Comparison of ENCODE assay signal across 1 cellular context in genomic region chr19:37905936-37906867, GRCh38.
A peak's percentile ranks its signal among the peaks of the same experiment; 100 is the strongest.
TF ChIP-seq lines count a peak whose summit lies in the region.

Gene WDR87 (minus strand): TSS chr19:37906594. CDS start chr19:37898239, 8,355 bp downstream.

TF ChIP-seq in HepG2, 621 proteins besides CTCF, POLR2A, EP300 and RAD21 (continued from another document and continues in another):
- TF ChIP-seq ZNF740 (CRISPR knock-in tag; IDR thresholded peaks at IDR 0.05) (no peak), ZNF24 (IDR thresholded peaks at IDR 0.05) (no peak), ZNF501 (CRISPR knock-in tag; IDR thresholded peaks at IDR 0.05) (no peak), STAT5B (CRISPR knock-in tag; IDR thresholded peaks at IDR 0.05) (no peak), ZFX (CRISPR knock-in tag; IDR thresholded peaks at IDR 0.05; ENCODE audit: low read depth) (peak; percentile 35), PAF1 (CRISPR knock-in tag; IDR thresholded peaks at IDR 0.05) (no peak), ZNF280D (CRISPR knock-in tag; IDR thresholded peaks at IDR 0.05) (peak; percentile 73; the same call in 1 of the 2 replicates), ZNF251 (CRISPR knock-in tag; IDR thresholded peaks at IDR 0.05) (0 out of 2 replicates have a peak, but pooled peaks have one; percentile 34), HOXA7 (CRISPR knock-in tag; IDR thresholded peaks at IDR 0.05) (no peak), ZBTB20 (CRISPR knock-in tag; IDR thresholded peaks at IDR 0.05; ENCODE audit: borderline replicate concordance, low read depth) (peak; percentile 12; the same call in 1 of the 2 replicates), MLX (CRISPR knock-in tag; IDR thresholded peaks at IDR 0.05) (0 out of 2 replicates have a peak, but pooled peaks have one; percentile 25), ZNF674 (CRISPR knock-in tag; IDR thresholded peaks at IDR 0.05; ENCODE audit: low read depth) (no peak), SALL2 (CRISPR knock-in tag; IDR thresholded peaks at IDR 0.05) (no peak), DMAP1 (CRISPR knock-in tag; IDR thresholded peaks at IDR 0.05) (peak; percentile 75; the same call in 1 of the 2 replicates), ZNF780A (CRISPR knock-in tag; IDR thresholded peaks at IDR 0.05) (no peak), NR2C2 (CRISPR knock-in tag; IDR thresholded peaks at IDR 0.05; ENCODE audit: borderline replicate concordance) (no peak), PRDM10 (CRISPR knock-in tag; IDR thresholded peaks at IDR 0.05; ENCODE audit: low read depth) (no peak), ZNF580 (CRISPR knock-in tag; IDR thresholded peaks at IDR 0.05; ENCODE audit: borderline replicate concordance, low read depth) (0 out of 2 replicates have a peak, but pooled peaks have one; percentile 34), ZSCAN31 (CRISPR knock-in tag; IDR thresholded peaks at IDR 0.05; ENCODE audit: low read depth) (peak; percentile 25; the same call in 1 of the 2 replicates), ZNF44 (CRISPR knock-in tag; IDR thresholded peaks at IDR 0.05) (no peak), ZMYM2 (CRISPR knock-in tag; IDR thresholded peaks at IDR 0.05) (0 out of 2 replicates have a peak, but pooled peaks have one; percentile 25), NFE2L1 (CRISPR knock-in tag; IDR thresholded peaks at IDR 0.05; ENCODE audit: borderline replicate concordance) (no peak), EEA1 (CRISPR knock-in tag; IDR thresholded peaks at IDR 0.05; ENCODE audit: borderline replicate concordance) (no peak), ZSCAN20 (CRISPR knock-in tag; IDR thresholded peaks at IDR 0.05; ENCODE audit: borderline replicate concordance) (peak; percentile 88; the same call in 1 of the 2 replicates), NFE2L2 (IDR thresholded peaks at IDR 0.05; ENCODE audit: low read length) (no peak), PHF8 (CRISPR knock-in tag; IDR thresholded peaks at IDR 0.05) (peak; percentile 57), ZBTB43 (CRISPR knock-in tag; conservative IDR thresholded peaks at IDR 0.05) (0 out of 2 replicates have a peak, but pooled peaks have one; percentile 20), KAT2B (IDR thresholded peaks at IDR 0.05; ENCODE audit: borderline replicate concordance, low read depth, low read length) (no peak), FOXO4 (CRISPR knock-in tag; conservative IDR thresholded peaks at IDR 0.05) (no peak), SPEN (CRISPR knock-in tag; IDR thresholded peaks at IDR 0.05; ENCODE audit: low read depth) (peak; percentile 59), NFIB (CRISPR knock-in tag; IDR thresholded peaks at IDR 0.05; ENCODE audit: borderline replicate concordance) (no peak), GATAD2A (CRISPR knock-in tag; IDR thresholded peaks at IDR 0.05) (no peak; the same call in 1 of the 2 replicates), PBX3 (CRISPR knock-in tag; IDR thresholded peaks at IDR 0.05; ENCODE audit: borderline replicate concordance) (no peak), SNRNP70 (IDR thresholded peaks at IDR 0.05; ENCODE audit: low read depth, low read length) (no peak), DZIP1 (CRISPR knock-in tag; IDR thresholded peaks at IDR 0.05) (no peak), ISX (CRISPR knock-in tag; conservative IDR thresholded peaks at IDR 0.05) (no peak), ZNF275 (CRISPR knock-in tag; IDR thresholded peaks at IDR 0.05; ENCODE audit: borderline replicate concordance) (no peak), ZSCAN29 (CRISPR knock-in tag; conservative IDR thresholded peaks at IDR 0.05) (no peak), ZNF256 (CRISPR knock-in tag; conservative IDR thresholded peaks at IDR 0.05) (no peak), BRCA1 (CRISPR knock-in tag; IDR thresholded peaks at IDR 0.05) (peak; percentile 12; the same call in 1 of the 2 replicates), EZH2 (conservative IDR thresholded peaks at IDR 0.05; ENCODE audit: low read depth, low read length) (no peak), ZKSCAN1 (IDR thresholded peaks at IDR 0.05; ENCODE audit: low read length) (no peak), ZNF468 (CRISPR knock-in tag; IDR thresholded peaks at IDR 0.05) (no peak), ZNF34 (CRISPR knock-in tag; IDR thresholded peaks at IDR 0.05; ENCODE audit: borderline replicate concordance) (no peak), UBTF (CRISPR knock-in tag; IDR thresholded peaks at IDR 0.05) (peak; percentile 7; the same call in 1 of the 2 replicates), PRPF4 (IDR thresholded peaks at IDR 0.05; ENCODE audit: low read depth, low read length, poor library complexity, severe bottlenecking) (no peak), IRX3 (CRISPR knock-in tag; IDR thresholded peaks at IDR 0.05; ENCODE audit: borderline replicate concordance, low read depth) (no peak)
